ENCODE assay signal across 16 cellular contexts in genomic region chr11:21909145-21909544, GRCh38.
"Had no signal": no experiment of that assay in that cellular context is flagged by ENCODE, and none has a peak within 500 bp of the region (broad histone marks: within the 10 kb centered on the region; RNA-seq: fewer than 3 reads in every experiment).

No MANE protein-coding gene starts in this region.

- DNase-seq: activated CD4-positive, alpha-beta T cell treated with anti-CD3 and anti-CD28 coated beads for 1 hour; activated CD4-positive, alpha-beta T cell treated with anti-CD3 and anti-CD28 coated beads, Interleukin-2, amount 50 U/mL, for 48 hours; activated CD8-positive, alpha-beta memory T cell treated with anti-CD3 and anti-CD28 coated beads, Interleukin-2, amount 10 ng/mL, durations not matched to agents 7 days and 5 days; activated effector memory CD4-positive, alpha-beta T cell treated with Interleukin-2 at 50 U/mL for 16 hours; activated T-cell treated with anti-CD3 and anti-CD28 coated beads, Interleukin-2, amount 50 U/mL, for 24 hours; effector memory CD4-positive, alpha-beta T cell; lower lobe of right lung; mucosa of descending colon; stimulated activated CD4-positive, alpha-beta T cell treated with anti-CD3 and anti-CD28 coated beads, Interleukin-15, amount 100 ng/mL, for 24 hours; stimulated activated CD4-positive, alpha-beta T cell treated with anti-CD3 and anti-CD28 coated beads, Interleukin-4, amount 100 ng/mL, for 24 hours; stimulated activated naive CD8-positive, alpha-beta T cell treated with anti-CD3 and anti-CD28 coated beads, Interleukin-15, amount 100 ng/mL, for 72 hours; testis had no signal

- H3K9me3 Mint-ChIP-seq: nephron had no signal

- H3K27ac Mint-ChIP-seq: activated CD8-positive, alpha-beta memory T cell treated with anti-CD3 and anti-CD28 coated beads, Interleukin-2, amount 10 ng/mL, durations not matched to agents 7 days and 5 days; activated naive CD4-positive, alpha-beta T cell treated with anti-CD3 and anti-CD28 coated beads, Interleukin-2, amount 50 U/mL, for 24 hours; activated T-cell treated with anti-CD3 and anti-CD28 coated beads, Interleukin-2, amount 50 U/mL, for 24 hours; nephron; stimulated activated naive CD8-positive, alpha-beta T cell treated with anti-CD3 and anti-CD28 coated beads, Interleukin-15, amount 100 ng/mL, for 72 hours had no signal

- H3K36me3 ChIP-seq: gastroesophageal sphincter, lower lobe of right lung had no signal

- H3K4me3 Mint-ChIP-seq: activated CD8-positive, alpha-beta memory T cell treated with anti-CD3 and anti-CD28 coated beads, Interleukin-2, amount 10 ng/mL, durations not matched to agents 7 days and 5 days; activated naive CD4-positive, alpha-beta T cell treated with anti-CD3 and anti-CD28 coated beads, Interleukin-2, amount 50 U/mL, for 24 hours; activated T-cell treated with anti-CD3 and anti-CD28 coated beads, Interleukin-2, amount 50 U/mL, for 24 hours; nephron; stimulated activated naive CD8-positive, alpha-beta T cell treated with anti-CD3 and anti-CD28 coated beads, Interleukin-15, amount 100 ng/mL, for 72 hours had no signal

- H3K36me3 Mint-ChIP-seq: activated CD8-positive, alpha-beta memory T cell treated with anti-CD3 and anti-CD28 coated beads, Interleukin-2, amount 10 ng/mL, durations not matched to agents 7 days and 5 days; activated naive CD4-positive, alpha-beta T cell treated with anti-CD3 and anti-CD28 coated beads, Interleukin-2, amount 50 U/mL, for 24 hours had no signal

- H3K4me1 Mint-ChIP-seq: activated CD8-positive, alpha-beta memory T cell treated with anti-CD3 and anti-CD28 coated beads, Interleukin-2, amount 10 ng/mL, durations not matched to agents 7 days and 5 days; activated naive CD4-positive, alpha-beta T cell treated with anti-CD3 and anti-CD28 coated beads, Interleukin-2, amount 50 U/mL, for 24 hours; nephron; stimulated activated naive CD8-positive, alpha-beta T cell treated with anti-CD3 and anti-CD28 coated beads, Interleukin-15, amount 100 ng/mL, for 72 hours had no signal

- H3K4me3 ChIP-seq: gastroesophageal sphincter, lower lobe of right lung, mucosa of descending colon, testis had no signal

- H3K27me3 Mint-ChIP-seq: activated CD8-positive, alpha-beta memory T cell treated with anti-CD3 and anti-CD28 coated beads, Interleukin-2, amount 10 ng/mL, durations not matched to agents 7 days and 5 days; activated naive CD4-positive, alpha-beta T cell treated with anti-CD3 and anti-CD28 coated beads, Interleukin-2, amount 50 U/mL, for 24 hours; activated T-cell treated with anti-CD3 and anti-CD28 coated beads, Interleukin-2, amount 50 U/mL, for 24 hours; stimulated activated naive CD8-positive, alpha-beta T cell treated with anti-CD3 and anti-CD28 coated beads, Interleukin-15, amount 100 ng/mL, for 72 hours had no signal

- H3K27ac ChIP-seq: epithelial cell of prostate, gastroesophageal sphincter, lower lobe of right lung, testis had no signal

- H3K9me3 ChIP-seq: gastroesophageal sphincter, lower lobe of right lung, testis had no signal

- H3K27me3 ChIP-seq: gastroesophageal sphincter, testis had no signal

- H3K4me1 ChIP-seq: gastroesophageal sphincter, lower lobe of right lung, testis had no signal

- ATAC-seq: activated CD8-positive, alpha-beta memory T cell treated with anti-CD3 and anti-CD28 coated beads, Interleukin-2, amount 10 ng/mL, durations not matched to agents 7 days and 5 days; gastroesophageal sphincter; lower lobe of right lung; mucosa of descending colon; stimulated activated naive CD8-positive, alpha-beta T cell treated with anti-CD3 and anti-CD28 coated beads, Interleukin-15, amount 100 ng/mL, for 72 hours had no signal
